Comparison of ENCODE assay signal across 8 cellular contexts in the genomic region with DNA sequence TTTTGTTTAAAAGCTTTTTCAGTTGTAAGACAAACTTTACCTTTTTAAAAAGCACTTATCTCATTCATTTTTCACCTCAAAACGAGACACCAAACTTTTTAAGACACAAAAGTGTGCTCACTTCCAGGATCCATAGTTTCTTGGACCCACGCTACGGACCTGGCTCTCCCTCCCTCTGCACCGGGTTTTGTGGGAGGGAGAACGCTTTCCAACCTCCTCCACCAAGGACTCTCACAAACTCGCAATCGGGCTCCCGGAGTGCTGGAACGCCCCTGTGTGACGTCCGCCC. TPM values are rescaled to one million over a fixed set of nuclear protein-coding genes. Genes with fewer than 3 reads are reported as not detected.
DNase-seq lines count a peak whose midpoint lies in the region; ATAC-seq and TF ChIP-seq lines count a peak whose summit lies in the region.

No MANE protein-coding gene starts in this region.

- H3K9me3 Mint-ChIP-seq in T-helper 2 cell treated with Interferon-gamma antibody and Interleukin-4, amounts not matched to agents 5 μg/mL and 100 μg/mL, for 36 hours = no peaks in the 10 kb centered on the region

- H3K27me3 ChIP-seq in SJSA1 (replicated peaks) = 0 out of 2 replicates have a peak, but pooled peaks cover 3% of the 10 kb centered on the region

- H3K4me3 ChIP-seq in SJSA1 = peak overlapping the region; percentile 63

- H3K4me1 ChIP-seq in SJSA1 (replicated peaks) = peaks cover 6% of the 10 kb centered on the region

- peak overlapping the region; percentile 55; the same call in 1 of the 2 replicates for H3K27ac ChIP-seq in SJSA1

- peaks cover 22% of the 10 kb centered on the region for H3K36me3 Mint-ChIP-seq in T-helper 2 cell treated with Interferon-gamma antibody and Interleukin-4, amounts not matched to agents 5 μg/mL and 100 μg/mL, for 36 hours (ENCODE audit: low read depth)

- TF ChIP-seq CTCF in omental fat pad (IDR thresholded peaks at IDR 0.05) = no peak

- peak overlapping the region; percentile 94 for H3K27ac Mint-ChIP-seq in T-helper 2 cell treated with Interferon-gamma antibody and Interleukin-4, amounts not matched to agents 5 μg/mL and 100 μg/mL, for 36 hours

- peaks cover 34% of the 10 kb centered on the region for H3K4me1 Mint-ChIP-seq in T-helper 2 cell treated with Interferon-gamma antibody and Interleukin-4, amounts not matched to agents 5 μg/mL and 100 μg/mL, for 36 hours (ENCODE audit: low read depth)

- no peak for DNase-seq in T-helper 2 cell treated with Interferon-gamma antibody and Interleukin-4, amounts not matched to agents 5 μg/mL and 100 μg/mL, for 36 hours (ENCODE audit: low spot score)
- DNase-seq in T-helper 2 cell (no peak), SJSA1 (ENCODE audit: low read depth in 1 of 2, low spot score in 2 of 2) (no peak), fibroblast of gingiva (ENCODE audit: low read depth) (peak; percentile 38), omental fat pad (ENCODE audit: low spot score) (peak; percentile 56), SHP77 treated with DMSO at 0.1 percent for 48 hours (lab: John Stamatoyannopoulos, UW) (no peak), NCI-H1436 (lab: John Stamatoyannopoulos, UW) (no peak)

- H3K4me3 Mint-ChIP-seq in T-helper 2 cell treated with Interferon-gamma antibody and Interleukin-4, amounts not matched to agents 5 μg/mL and 100 μg/mL, for 36 hours = peak overlapping the region; percentile 95

- no peaks in the 10 kb centered on the region for H3K9me3 ChIP-seq in SJSA1 (replicated peaks)

- H3K27me3 Mint-ChIP-seq in T-helper 2 cell treated with Interferon-gamma antibody and Interleukin-4, amounts not matched to agents 5 μg/mL and 100 μg/mL, for 36 hours (ENCODE audit: low read depth) = peaks cover 2% of the 10 kb centered on the region

- ATAC-seq in omental fat pad (ENCODE audit: low FRiP score) (no peak), HG02973 (IDR thresholded peaks at IDR 0.05; ENCODE audit: unreplicated experiment) (no peak)

- H3K36me3 ChIP-seq in SJSA1 = peaks cover 15% of the 10 kb centered on the region

RNA-seq across cellular contexts. Expression of gene CAGE1, which starts 0.4 kb away (rescaled TPM):
- total RNA-seq in SJSA1 (2014; rRNA removed; shearing (Covaris generic)) = 0.08 TPM in 1 of 2 replicates, not detected in the other
- not detected for total RNA-seq in omental fat pad

RNA-seq across cellular contexts. Expression of gene RIOK1, which starts 0.5 kb away (rescaled TPM):
- total RNA-seq in SJSA1 (2014; rRNA removed; shearing (Covaris generic)) = 23.8 and 29.1 TPM in 2 replicates
- total RNA-seq in omental fat pad = 10 to 100 TPM; 18.1 to 44.8 (median 23.7) TPM

Comparison
In these comparisons a context has a peak if more than half of its experiments do, and no peak if none do; other contexts are left out.
1. DNase-seq: peak in fibroblast of gingiva (single experiment) and omental fat pad (single experiment); none in T-helper 2 cell treated with Interferon-gamma antibody and Interleukin-4, amounts not matched to agents 5 μg/mL and 100 μg/mL, for 36 hours (single experiment), T-helper 2 cell (0 of 5), SJSA1 (0 of 2), SHP77 treated with DMSO at 0.1 percent for 48 hours (single experiment) and NCI-H1436 (single experiment).